In the genomic region with DNA sequence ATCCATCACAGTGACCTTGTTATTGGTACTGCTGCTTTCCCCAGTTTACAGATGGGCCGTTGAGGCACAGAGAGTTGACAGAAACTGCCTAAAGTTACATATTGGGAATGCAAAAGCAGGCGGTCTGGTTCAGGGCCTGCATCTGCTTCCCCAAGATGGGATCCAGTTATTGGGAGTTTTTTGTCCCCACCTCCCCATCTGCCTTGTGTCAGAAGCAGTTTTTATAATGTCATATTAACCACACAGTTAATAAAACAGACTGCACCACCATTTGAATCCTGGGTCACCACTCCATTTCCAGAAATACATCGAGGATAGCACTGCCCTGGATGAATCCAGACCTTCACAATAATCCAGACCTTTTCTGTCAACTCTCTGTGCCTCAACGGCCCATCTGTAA, we compare ENCODE assay signal across 27 cellular contexts.
"Had no signal": no experiment of that assay in that cellular context is flagged by ENCODE, and none has a peak within 500 bp of the region (broad histone marks: within the 10 kb centered on the region; RNA-seq: fewer than 3 reads in every experiment).

No MANE protein-coding gene starts in this region.

- H3K36me3 ChIP-seq: adrenal gland, ascending aorta, breast epithelium, esophagus muscularis mucosa, gastrocnemius medialis had no signal

- ATAC-seq: activated CD4-positive, alpha-beta T cell treated with anti-CD3 and anti-CD28 coated beads for 36 hours; activated CD8-positive, alpha-beta memory T cell treated with anti-CD3 and anti-CD28 coated beads, Interleukin-2, amount 10 ng/mL, durations not matched to agents 7 days and 5 days; activated CD8-positive, alpha-beta T cell treated with anti-CD3 and anti-CD28 coated beads, Interleukin-2, amount 10 ng/mL, durations not matched to agents 7 days and 5 days; activated naive CD8-positive, alpha-beta T cell treated with anti-CD3 and anti-CD28 coated beads, Interleukin-2, amount 50 U/mL, for 24 hours; effector memory CD8-positive, alpha-beta T cell; foreskin keratinocyte; gastrocnemius medialis; SK-N-SH treated with all-trans-retinoic acid at 6 μM for 48 hours had no signal

- H3K27me3 ChIP-seq: adrenal gland, ascending aorta, breast epithelium, esophagus muscularis mucosa, foreskin keratinocyte, gastrocnemius medialis had no signal

- H3K9me3 ChIP-seq: adrenal gland, ascending aorta, breast epithelium, esophagus muscularis mucosa, gastrocnemius medialis had no signal

- H3K27ac ChIP-seq: adrenal gland, ascending aorta, breast epithelium, foreskin keratinocyte, gastrocnemius medialis had no signal

- H3K4me1 ChIP-seq: adrenal gland, breast epithelium, foreskin keratinocyte had no signal

- DNase-seq: activated CD4-positive, alpha-beta memory T cell treated with anti-CD3 and anti-CD28 coated beads for 36 hours; activated CD4-positive, alpha-beta T cell treated with anti-CD3 and anti-CD28 coated beads for 36 hours; activated CD4-positive, alpha-beta T cell treated with anti-CD3 and anti-CD28 coated beads, Interleukin-2, amount 10 ng/mL, durations not matched to agents 24 days and 14 days; activated CD4-positive, CD25-positive, alpha-beta regulatory T cell; activated CD4-positive, CD25-positive, alpha-beta regulatory T cell treated with anti-CD3 and anti-CD28 coated beads, Interleukin-2, amount 50 U/mL, for 72 hours; activated CD8-positive, alpha-beta memory T cell treated with anti-CD3 and anti-CD28 coated beads, Interleukin-2, amount 10 ng/mL, durations not matched to agents 7 days and 5 days; activated CD8-positive, alpha-beta memory T cell treated with anti-CD3 and anti-CD28 coated beads, Interleukin-2, amount 50 U/mL, for 4 hours; activated CD8-positive, alpha-beta T cell treated with anti-CD3 and anti-CD28 coated beads, Interleukin-2, amount 10 ng/mL, durations not matched to agents 7 days and 5 days; activated effector memory CD4-positive, alpha-beta T cell treated with anti-CD3 and anti-CD28 coated beads, Interleukin-2, amount 50 U/mL, for 16 hours; activated naive CD4-positive, alpha-beta T cell treated with anti-CD3 and anti-CD28 coated beads for 36 hours; activated naive CD8-positive, alpha-beta T cell treated with anti-CD3 and anti-CD28 coated beads for 36 hours; activated naive CD8-positive, alpha-beta T cell treated with anti-CD3 and anti-CD28 coated beads, Interleukin-2, amount 50 U/mL, for 24 hours; activated T-cell treated with anti-CD3 and anti-CD28 coated beads, Interleukin-2, amount 50 U/mL, for 1 hour; activated T-cell treated with anti-CD3 and anti-CD28 coated beads, Interleukin-2, amount 50 U/mL, for 48 hours; adrenal gland; cortex of kidney; dermis blood vessel endothelial cell; effector CD4-positive, alpha-beta T cell; effector memory CD8-positive, alpha-beta T cell; erythroblast; gastrocnemius medialis; T-helper 2 cell had no signal

- H3K4me3 ChIP-seq: adrenal gland, ascending aorta, breast epithelium, esophagus muscularis mucosa, gastrocnemius medialis had no signal
